ENCODE assay signal across 1 cellular context in genomic region chr19:19900574-19901444, GRCh38.
TF ChIP-seq lines count a peak whose summit lies in the region.

Gene ZNF93 (plus strand): TSS chr19:19900946. CDS start chr19:19901089, 143 bp downstream.

TF ChIP-seq in K562, 482 proteins besides CTCF, POLR2A, EP300 and RAD21 (continued from another document and continues in another):
- TF ChIP-seq THRB (CRISPR knock-in tag; conservative IDR thresholded peaks at IDR 0.05), result 0 out of 2 replicates have a peak, but pooled peaks have one; percentile 5
- peak; percentile 84 for TF ChIP-seq TAF1 (IDR thresholded peaks at IDR 0.05; ENCODE audit: control insufficient read depth, extremely low read depth, insufficient read depth, low read length, severe bottlenecking)
- TF ChIP-seq MYNN (IDR thresholded peaks at IDR 0.05), result 0 out of 2 replicates have a peak, but pooled peaks have one; percentile 45
- TF ChIP-seq MYNN (CRISPR knock-in tag; IDR thresholded peaks at IDR 0.05), result no peak
- TF ChIP-seq ZNF24 (IDR thresholded peaks at IDR 0.05), result 0 out of 2 replicates have a peak, but pooled peaks have one; percentile 18
- TF ChIP-seq NR4A1 (CRISPR knock-in tag; IDR thresholded peaks at IDR 0.05), result no peak
- TF ChIP-seq NR4A1 (tag; IDR thresholded peaks at IDR 0.05), result no peak
- peak; percentile 91 for TF ChIP-seq GTF2E2 (tag; IDR thresholded peaks at IDR 0.05)
- peak; percentile 81 for TF ChIP-seq L3MBTL2 (IDR thresholded peaks at IDR 0.05)
- 0 out of 2 replicates have a peak, but pooled peaks have one; percentile 27 for TF ChIP-seq TOE1 (IDR thresholded peaks at IDR 0.05; ENCODE audit: borderline replicate concordance)
- no peak for TF ChIP-seq TOE1 (CRISPR knock-in tag; IDR thresholded peaks at IDR 0.05; ENCODE audit: borderline replicate concordance, low read depth)
- no peak for TF ChIP-seq NR2C2 (CRISPR knock-in tag; IDR thresholded peaks at IDR 0.05)
- 0 out of 2 replicates have a peak, but pooled peaks have one; percentile 9 for TF ChIP-seq NR2C2 (tag; IDR thresholded peaks at IDR 0.05)
- TF ChIP-seq ZNF431 (CRISPR knock-in tag; IDR thresholded peaks at IDR 0.05), result 0 out of 2 replicates have a peak, but pooled peaks have one; percentile 9
- no peak for TF ChIP-seq ATF1 (CRISPR knock-in tag; IDR thresholded peaks at IDR 0.05)
- TF ChIP-seq ATF1 (tag; IDR thresholded peaks at IDR 0.05), result peak; percentile 44
- peak; percentile 36 to 90 (median 70) for TF ChIP-seq YY1 (IDR thresholded peaks at IDR 0.05; ENCODE audit: borderline replicate concordance in 1 of 3, control insufficient read depth in 1 of 3, extremely low read depth in 1 of 3, insufficient read depth in 3 of 3, insufficient read length in 1 of 3, insufficient replicate concordance in 2 of 3, low read depth in 1 of 3, low read length in 2 of 3)
- peak; percentile 76 for TF ChIP-seq ZFX (CRISPR knock-in tag; IDR thresholded peaks at IDR 0.05)
- peak; percentile 10 for TF ChIP-seq E2F8 (IDR thresholded peaks at IDR 0.05; ENCODE audit: low read depth, partially characterized antibody)
- TF ChIP-seq CREB3 (tag; conservative IDR thresholded peaks at IDR 0.05; ENCODE audit: low read depth), result 0 out of 2 replicates have a peak, but pooled peaks have one; percentile 55
- TF ChIP-seq TEAD4 (IDR thresholded peaks at IDR 0.05; ENCODE audit: low read length), result no peak
- TF ChIP-seq TEAD4 (CRISPR knock-in tag; IDR thresholded peaks at IDR 0.05; ENCODE audit: borderline replicate concordance), result no peak
- no peak for TF ChIP-seq NFIX (CRISPR knock-in tag; IDR thresholded peaks at IDR 0.05; ENCODE audit: low read depth)
- no peak; the same call in 1 of the 2 replicates for TF ChIP-seq KAT7 (CRISPR knock-in tag; IDR thresholded peaks at IDR 0.05; ENCODE audit: borderline replicate concordance)
- TF ChIP-seq THAP12 (CRISPR knock-in tag; IDR thresholded peaks at IDR 0.05), result 0 out of 2 replicates have a peak, but pooled peaks have one; percentile 33
- TF ChIP-seq TAF7 (tag; IDR thresholded peaks at IDR 0.05), result peak; percentile 53; the same call in 1 of the 2 replicates
- peak; percentile 68; the same call in 1 of the 2 replicates for TF ChIP-seq SPI1 (IDR thresholded peaks at IDR 0.05; ENCODE audit: borderline replicate concordance, low read depth, low read length)
- TF ChIP-seq NONO (IDR thresholded peaks at IDR 0.05; ENCODE audit: low read depth in 2 of 2, low read length in 1 of 2), result peak in 1 of 2 experiments; percentile 68; a peak in 2 of 4 replicates
- TF ChIP-seq MGA (IDR thresholded peaks at IDR 0.05), result peak; percentile 75
- peak; percentile 17 for TF ChIP-seq SAP30 (IDR thresholded peaks at IDR 0.05; ENCODE audit: borderline replicate concordance, insufficient read depth, low read depth, low read length, poor library complexity, severe bottlenecking)
- no peak for TF ChIP-seq ZNF644 (tag; IDR thresholded peaks at IDR 0.05; ENCODE audit: low read depth)
- peak; percentile 81 for TF ChIP-seq MEIS2 (IDR thresholded peaks at IDR 0.05; ENCODE audit: partially characterized antibody)
- TF ChIP-seq RBM25 (IDR thresholded peaks at IDR 0.05; ENCODE audit: low read depth, low read length, severe bottlenecking), result peak; percentile 46
- peak; percentile 53 for TF ChIP-seq NEUROD1 (IDR thresholded peaks at IDR 0.05; ENCODE audit: borderline replicate concordance, low read depth, low read length, partially characterized antibody)
- peak; percentile 85 for TF ChIP-seq RAD51 (IDR thresholded peaks at IDR 0.05; ENCODE audit: borderline replicate concordance, low read depth)
- peak; percentile 89 for TF ChIP-seq USF2 (CRISPR knock-in tag; IDR thresholded peaks at IDR 0.05)
